ENCODE assay signal across 21 cellular contexts in the genomic region with DNA sequence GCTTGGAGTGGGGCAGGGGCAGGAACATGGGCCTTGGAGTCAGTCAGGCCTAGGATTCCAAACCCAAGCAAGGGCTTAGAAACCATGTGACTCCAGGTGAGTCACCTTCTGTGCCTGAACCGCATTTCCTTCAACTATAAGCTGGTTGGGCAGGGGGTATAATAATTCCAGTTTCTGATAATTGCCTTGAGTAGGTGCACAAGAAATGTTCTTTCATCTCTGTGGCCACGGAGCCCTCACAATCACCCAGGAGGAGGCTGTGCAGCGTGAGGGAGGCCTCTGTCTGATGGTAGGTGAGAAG.
A peak's percentile ranks its signal among the peaks of the same experiment; 100 is the strongest.
DNase-seq lines count a peak whose midpoint lies in the region; ATAC-seq and TF ChIP-seq lines count a peak whose summit lies in the region.
"Had no signal": no experiment of that assay in that cellular context is flagged by ENCODE, and none has a peak within 500 bp of the region (broad histone marks: within the 10 kb centered on the region; RNA-seq: fewer than 3 reads in every experiment).

No MANE protein-coding gene starts in this region.

- WGBS in suprapubic skin = 77% methylated on average over 3 of the region's 3 CpGs

- intact Hi-C loops in left colon (cut with DNase I, micrococcal nuclease) = no loop called here

- no peaks in the 10 kb centered on the region for H3K9me3 ChIP-seq in adipocyte (ENCODE audit: control insufficient read depth, low read length)
- no peaks in the 10 kb centered on the region for H3K9me3 ChIP-seq in suprapubic skin
- H3K9me3 ChIP-seq: prostate gland, transverse colon had no signal

- no peaks in the 10 kb centered on the region for H3K36me3 ChIP-seq in H7 (replicated peaks; ENCODE audit: control insufficient read depth, insufficient read depth, low read length)
- no peaks in the 10 kb centered on the region for H3K36me3 ChIP-seq in adipocyte (ENCODE audit: control insufficient read depth, insufficient read depth, low read length, severe bottlenecking)
- no peaks in the 10 kb centered on the region for H3K36me3 ChIP-seq in suprapubic skin
- H3K36me3 ChIP-seq: prostate gland, transverse colon had no signal

- peaks cover 51% of the 10 kb centered on the region for H3K4me1 ChIP-seq in adipocyte (ENCODE audit: control insufficient read depth, insufficient read depth, low read length)
- peaks cover 59% of the 10 kb centered on the region for H3K4me1 ChIP-seq in suprapubic skin

- TF ChIP-seq CTCF in suprapubic skin (IDR thresholded peaks at IDR 0.05) (no peak), GM10248 (IDR thresholded peaks at IDR 0.05; ENCODE audit: control extremely low read depth, extremely low read depth, low read depth, missing control alignments) (no peak)

- DNase-seq in H7 = peak; percentile 4
- no peak for DNase-seq in adipocyte (ENCODE audit: low read depth)
- DNase-seq in islet precursor cell = peak; percentile 52
- DNase-seq in suprapubic skin (ENCODE audit: low spot score in 2 of 2) = no peak
- no peak for DNase-seq in GM10248 (ENCODE audit: extremely low spot score)
- no peak for DNase-seq in left colon
- DNase-seq: activated CD4-positive, alpha-beta T cell treated with anti-CD3 and anti-CD28 coated beads for 1 hour; activated CD8-positive, alpha-beta T cell treated with anti-CD3 and anti-CD28 coated beads, Interleukin-2, amount 10 ng/mL, durations not matched to agents 7 days and 5 days; activated effector memory CD4-positive, alpha-beta T cell treated with Interleukin-2 at 50 U/mL for 16 hours; activated naive CD8-positive, alpha-beta T cell treated with anti-CD3 and anti-CD28 coated beads for 36 hours; CD4-positive, CD25-positive, alpha-beta regulatory T cell; EL; GOT3; NCI-H1048; stimulated activated naive CD8-positive, alpha-beta T cell treated with anti-CD3 and anti-CD28 coated beads, Interleukin-15, Interleukin-2, amounts not matched to agents 100 U/mL and 50 U/mL, for 24 hours; T-helper 2 cell; transverse colon had no signal

- CTCF ChIA-PET in GM10248 (lab: Yijun Ruan, JAX) = interaction anchor here (1.5 kb wide), 1 partner anchor 11 kb away, joined by 3 read pairs; no protein-coding TSS in a partner anchor

- H3K27me3 ChIP-seq in H7 (ENCODE audit: control insufficient read depth, insufficient read depth, low read length) (no peaks in the 10 kb centered on the region; the same call in 1 of the 2 replicates), adipocyte (replicated peaks; ENCODE audit: control insufficient read depth, insufficient read depth, low read length) (no peaks in the 10 kb centered on the region), suprapubic skin (no peaks in the 10 kb centered on the region)
- H3K27me3 ChIP-seq: transverse colon had no signal

- H3K4me3 ChIP-seq in H7 (ENCODE audit: insufficient read depth, low read depth, low read length) = no peak overlapping the region
- H3K4me3 ChIP-seq in adipocyte (ENCODE audit: low read length) = no peak overlapping the region
- H3K4me3 ChIP-seq in suprapubic skin = no peak overlapping the region
- H3K4me3 ChIP-seq: prostate gland, transverse colon had no signal

- peak overlapping the region; percentile 73 for H3K27ac ChIP-seq in suprapubic skin

- no peak for TF ChIP-seq POLR2A in suprapubic skin (IDR thresholded peaks at IDR 0.05)

- TF ChIP-seq EP300 in suprapubic skin (IDR thresholded peaks at IDR 0.05) = no peak

- H3K9ac ChIP-seq in adipocyte (ENCODE audit: low read length) = peak overlapping the region; percentile 64

- POLR2A ChIA-PET in GM10248 (lab: Yijun Ruan, JAX) = no interaction called here

- no peak for ATAC-seq in left colon
- no peak for ATAC-seq in HG03095 (IDR thresholded peaks at IDR 0.05; ENCODE audit: unreplicated experiment)
- ATAC-seq: activated CD8-positive, alpha-beta T cell treated with anti-CD3 and anti-CD28 coated beads, Interleukin-2, amount 10 ng/mL, durations not matched to agents 7 days and 5 days; left lobe of liver; SK-N-SH treated with all-trans-retinoic acid at 6 μM for 48 hours; stimulated activated naive CD8-positive, alpha-beta T cell treated with anti-CD3 and anti-CD28 coated beads, Interleukin-15, Interleukin-2, amounts not matched to agents 100 U/mL and 50 U/mL, for 24 hours had no signal

Comparison
In these comparisons a context has a peak if more than half of its experiments do, and no peak if none do; other contexts are left out.
1. DNase-seq: peak in H7 (single experiment) and islet precursor cell (single experiment); none in adipocyte (single experiment), suprapubic skin (0 of 2), GM10248 (single experiment) and left colon (0 of 2).